ENCODE assay signal across 10 cellular contexts in genomic region chr1:25550155-25550506, GRCh38. TPM values are rescaled to one million over a fixed set of nuclear protein-coding genes. Genes with fewer than 3 reads are reported as not detected.
DNase-seq lines count a peak whose midpoint lies in the region; ATAC-seq and TF ChIP-seq lines count a peak whose summit lies in the region.
"Had no signal": no experiment of that assay in that cellular context is flagged by ENCODE, and none has a peak within 500 bp of the region (broad histone marks: within the 10 kb centered on the region; RNA-seq: fewer than 3 reads in every experiment).

No MANE protein-coding gene starts in this region.

- CTCF ChIA-PET in activated CD4-positive, alpha-beta memory T cell treated with anti-CD3 and anti-CD28 coated beads, Interleukin-2, amount 10 ng/mL, durations not matched to agents 7 days and 5 days (lab: Charles Lee), result interaction anchor here (1.1 to 2.6 kb wide), 8 partner anchors 11 to 345 kb away, joined by 3 to 14 read pairs (median 3); no protein-coding TSS in a partner anchor

- H3K4me1 Mint-ChIP-seq in activated CD4-positive, alpha-beta memory T cell treated with anti-CD3 and anti-CD28 coated beads, Interleukin-2, amount 10 ng/mL, durations not matched to agents 7 days and 5 days, result peaks cover 76% of the 10 kb centered on the region
- H3K4me1 Mint-ChIP-seq in immature natural killer cell, result peaks cover 67 to 73% of the 10 kb centered on the region in 2 donors

- POLR2A ChIA-PET in activated CD4-positive, alpha-beta memory T cell treated with anti-CD3 and anti-CD28 coated beads, Interleukin-2, amount 10 ng/mL, durations not matched to agents 7 days and 5 days (lab: Charles Lee), result interaction anchor here (0.9 to 3.0 kb wide), 9 partner anchors 9 to 270 kb away, joined by 3 to 33 read pairs (median 8); partner anchors contain the start of gene MTFR1L

- H3K9me3 Mint-ChIP-seq in activated CD4-positive, alpha-beta memory T cell treated with anti-CD3 and anti-CD28 coated beads, Interleukin-2, amount 10 ng/mL, durations not matched to agents 7 days and 5 days, result no peaks in the 10 kb centered on the region
- H3K9me3 Mint-ChIP-seq in immature natural killer cell, result no peaks in the 10 kb centered on the region

- TF ChIP-seq EP300 in upper lobe of left lung (IDR thresholded peaks at IDR 0.05), result no peak

- intact Hi-C loops in heart left ventricle (cut with DNase I), result loop anchor here in 1 of 10 donors (5.0 kb wide), 1 partner anchor 57 kb away; no protein-coding TSS in a partner anchor
- intact Hi-C loops in cardiac septum (cut with DNase I), result no loop called here

- H3K4me3 ChIP-seq in heart left ventricle (no peak overlapping the region), upper lobe of left lung (no peak overlapping the region)

- H3K36me3 ChIP-seq in heart left ventricle (peaks cover 0 to 10% (median 0%) of the 10 kb centered on the region in 9 donors), upper lobe of left lung (peaks cover 0 to 2% (median 0%) of the 10 kb centered on the region in 4 donors)

- H3K27me3 Mint-ChIP-seq in activated CD4-positive, alpha-beta memory T cell treated with anti-CD3 and anti-CD28 coated beads, Interleukin-2, amount 10 ng/mL, durations not matched to agents 7 days and 5 days, result no peaks in the 10 kb centered on the region
- peaks cover 0 to 3% (median 0%) of the 10 kb centered on the region in 3 donors for H3K27me3 Mint-ChIP-seq in immature natural killer cell (ENCODE audit: low read depth in 3 of 3)

- H3K9me3 ChIP-seq in heart left ventricle, result no peaks in the 10 kb centered on the region
- no peaks in the 10 kb centered on the region for H3K9me3 ChIP-seq in upper lobe of left lung

- TF ChIP-seq POLR2A in heart left ventricle (IDR thresholded peaks at IDR 0.05) (no peak), upper lobe of left lung (IDR thresholded peaks at IDR 0.05) (no peak)

- H3K36me3 Mint-ChIP-seq in activated CD4-positive, alpha-beta memory T cell treated with anti-CD3 and anti-CD28 coated beads, Interleukin-2, amount 10 ng/mL, durations not matched to agents 7 days and 5 days (ENCODE audit: low read depth), result peaks cover 20% of the 10 kb centered on the region
- H3K36me3 Mint-ChIP-seq in immature natural killer cell, result no peaks in the 10 kb centered on the region

- 59 to 64% (median 62%) methylated on average over 2 of the region's 2 CpGs for WGBS in heart left ventricle, 4 donors
- WGBS in upper lobe of left lung, 2 donors, result 53 to 59% methylated on average over 2 of the region's 2 CpGs

- H3K4me3 Mint-ChIP-seq in activated CD4-positive, alpha-beta memory T cell treated with anti-CD3 and anti-CD28 coated beads, Interleukin-2, amount 10 ng/mL, durations not matched to agents 7 days and 5 days, result peak overlapping the region; percentile 45
- peak overlapping the region in 2 of 5 donors; percentile 59 to 72 for H3K4me3 Mint-ChIP-seq in immature natural killer cell

- peak overlapping the region; percentile 94 for H3K27ac Mint-ChIP-seq in activated CD4-positive, alpha-beta memory T cell treated with anti-CD3 and anti-CD28 coated beads, Interleukin-2, amount 10 ng/mL, durations not matched to agents 7 days and 5 days
- H3K27ac Mint-ChIP-seq in immature natural killer cell, result peak overlapping the region; percentile 46 to 91 (median 80)

- H3K27me3 ChIP-seq in heart left ventricle, result no peaks in the 10 kb centered on the region
- no peaks in the 10 kb centered on the region for H3K27me3 ChIP-seq in upper lobe of left lung

- H3K27ac ChIP-seq in heart left ventricle (peak overlapping the region in 11 of 12 donors; percentile 62 to 95 (median 76)), upper lobe of left lung (peak overlapping the region; percentile 45 to 84 (median 78))

- ATAC-seq in heart left ventricle (peak in 1 of 4 donors; percentile 11), upper lobe of left lung (ENCODE audit: low FRiP score in 2 of 2) (no peak), HG03571 (IDR thresholded peaks at IDR 0.05; ENCODE audit: unreplicated experiment) (no peak)

- H3K4me1 ChIP-seq in heart left ventricle (peaks cover 11 to 96% (median 77%) of the 10 kb centered on the region in 12 donors), upper lobe of left lung (peaks cover 53 to 86% (median 64%) of the 10 kb centered on the region in 4 donors)

- TF ChIP-seq CTCF in heart left ventricle (IDR thresholded peaks at IDR 0.05), result no peak
- no peak for TF ChIP-seq CTCF in upper lobe of left lung (IDR thresholded peaks at IDR 0.05)

- DNase-seq in heart left ventricle, result peak in 1 of 5 donors; percentile 37
- no peak for DNase-seq in cardiac septum (ENCODE audit: low spot score)
- no peak for DNase-seq in activated CD4-positive, alpha-beta memory T cell treated with anti-CD3 and anti-CD28 coated beads, Interleukin-2, amount 10 ng/mL, durations not matched to agents 7 days and 5 days
- no peak for DNase-seq in immature natural killer cell
- no peak for DNase-seq in upper lobe of left lung
- DNase-seq in T-helper 9 cell, result no peak
- DNase-seq in NCI-H1048 (lab: John Stamatoyannopoulos, UW), result no peak
- DNase-seq: GOT3, mesendoderm had no signal

RNA-seq across cellular contexts. Expression of gene LDLRAP1, which starts 6.7 kb away (rescaled TPM):
- 10 to 100 TPM in 8 of 9 donors, 1 to 10 TPM in 1; 9.9 to 17.4 (median 13.3) TPM for total RNA-seq in heart left ventricle
- polyA plus RNA-seq in heart left ventricle, result 10 to 100 TPM in 1 of 2 donors, 1 to 10 TPM in 1; 9.0 to 15.4 TPM
- total RNA-seq in cardiac septum, result 14.4 TPM
- 10 to 100 TPM; 26.4 to 27.7 TPM for total RNA-seq in activated CD4-positive, alpha-beta memory T cell treated with anti-CD3 and anti-CD28 coated beads, Interleukin-2, amount 10 ng/mL, durations not matched to agents 7 days and 5 days
- polyA plus RNA-seq in immature natural killer cell, result 10 to 100 TPM; 46.5 to 81.5 (median 69.2) TPM
- total RNA-seq in upper lobe of left lung, result 10 to 100 TPM; 16.7 to 36.1 (median 30.5) TPM
